Comparison of ENCODE assay signal across 8 cellular contexts in genomic region chr4:88369180-88369812, GRCh38. TPM values are rescaled to one million over a fixed set of nuclear protein-coding genes. Genes with fewer than 3 reads are reported as not detected.
DNase-seq lines count a peak whose midpoint lies in the region; FAIRE-seq and TF ChIP-seq lines count a peak whose summit lies in the region.
"Not testable (repeated sequence)": the region's sequence is repeated elsewhere in the genome, so short reads cannot be mapped to it uniquely, and the experiment has no call there.

No MANE protein-coding gene starts in this region.

- DNase-seq in HT-29 (ENCODE audit: low spot score) = peak; percentile 62
- peak; percentile 31 for DNase-seq in NOMO-1 treated with DMSO at 0.1 percent for 48 hours (lab: John Stamatoyannopoulos, UW; ENCODE audit: unreplicated experiment)
- DNase-seq in H1 (ENCODE audit: low read depth in 1 of 2, low spot score in 2 of 2) = peak in 1 of 2 experiments; percentile 42
- DNase-seq in inferior parietal cortex (ENCODE audit: extremely low spot score) = peak; percentile 61
- peak; percentile 59 for DNase-seq in osteocyte (ENCODE audit: extremely low spot score, unreplicated experiment)

- H2AFZ ChIP-seq in H1 (ENCODE audit: low read length) = peak overlapping the region; percentile 75; the same call in 1 of the 2 replicates

- not testable (repeated sequence) for H3K9me3 Mint-ChIP-seq in osteocyte (ENCODE audit: unreplicated experiment)

- not testable (repeated sequence) for H3K23me2 ChIP-seq in H1 (ENCODE audit: low read depth, low read length)

- not testable (repeated sequence) for H3K14ac ChIP-seq in H1 (ENCODE audit: insufficient read length)

- POLR2A ChIA-PET in H1 (lab: Charles Lee; ENCODE audit: partially characterized antibody) = interaction anchor here (1.0 kb wide), 1 partner anchor 9 kb away, joined by 3 read pairs; the partner anchor contains the start of gene HERC6

- H3K4me3 Mint-ChIP-seq in osteocyte (ENCODE audit: unreplicated experiment) = not testable (repeated sequence)

- H3K4me2 ChIP-seq in DOHH2 (ENCODE audit: low read length); H1 (ENCODE audit: insufficient read depth in 1 of 2, low read depth in 2 of 2, low read length in 2 of 2): not testable (repeated sequence)

- CTCF ChIA-PET in H1 (lab: Charles Lee; ENCODE audit: partially characterized antibody) = interaction anchor here (0.6 to 5.0 kb wide), 33 partner anchors 8 to 314 kb away, joined by 3 to 35 read pairs (median 4); partner anchors contain the start of genes HERC5 and HERC6

- TF ChIP-seq CTCF in 22Rv1 (IDR thresholded peaks at IDR 0.05) = peak; percentile 83
- TF ChIP-seq CTCF in DOHH2 (IDR thresholded peaks at IDR 0.05; ENCODE audit: low read depth, low read length, poor library complexity, severe bottlenecking) = peak; percentile 60
- peak; percentile 42 for TF ChIP-seq CTCF in WI38 (IDR thresholded peaks at IDR 0.05; ENCODE audit: low read depth, low read length)
- peak in 2 of 3 experiments; percentile 40 to 49; a peak in 2 of 4 replicates for TF ChIP-seq CTCF in H1 (IDR thresholded peaks at IDR 0.05; ENCODE audit: control extremely low read depth in 1 of 3, insufficient read depth in 1 of 3, low read depth in 1 of 3, low read length in 3 of 3)
- TF ChIP-seq CTCF in osteocyte (IDR thresholded peaks at IDR 0.05) = peak; percentile 66

- not testable (repeated sequence) for H3K36me3 ChIP-seq in DOHH2 (ENCODE audit: control insufficient read depth, low read length); H1 (ENCODE audit: control insufficient read depth in 2 of 4, insufficient read depth in 4 of 4, low read length in 3 of 4)

- H3K56ac ChIP-seq in H1 (replicated peaks; ENCODE audit: insufficient read length, low read depth, low read length) = not testable (repeated sequence)

- H3K4me1 ChIP-seq in DOHH2 (ENCODE audit: control insufficient read depth, low read length); H1 (replicated peaks in 1 of 4; ENCODE audit: control insufficient read depth in 3 of 4, insufficient read depth in 4 of 4, low read length in 3 of 4): not testable (repeated sequence)

- not testable (repeated sequence) for H3K9ac ChIP-seq in H1 (replicated peaks in 1 of 4; ENCODE audit: extremely low read depth in 1 of 4, low read depth in 3 of 4, low read length in 3 of 4)

- not testable (repeated sequence) for H3K9me2 ChIP-seq in DOHH2 (replicated peaks; ENCODE audit: control insufficient read depth, low read length)

- H2BK120ac ChIP-seq in H1 (replicated peaks; ENCODE audit: low read depth, low read length) = not testable (repeated sequence)

- not testable (repeated sequence) for H4K5ac ChIP-seq in H1 (ENCODE audit: insufficient read length, low read depth, low read length)

- not testable (repeated sequence) for H2BK20ac ChIP-seq in H1 (ENCODE audit: low read length)

- TF ChIP-seq EP300 in H1 (IDR thresholded peaks at IDR 0.05; ENCODE audit: borderline replicate concordance in 1 of 2, low read depth in 2 of 2, low read length in 2 of 2) = not testable (repeated sequence)

- H2BK15ac ChIP-seq in H1 (ENCODE audit: low read length) = not testable (repeated sequence)

- not testable (repeated sequence) for H3K4me1 Mint-ChIP-seq in osteocyte (ENCODE audit: unreplicated experiment)

- H3K4ac ChIP-seq in H1 (replicated peaks; ENCODE audit: insufficient read length, low read depth, low read length) = not testable (repeated sequence)

- not testable (repeated sequence) for H3K27ac ChIP-seq in 22Rv1; DOHH2 (ENCODE audit: low read depth, low read length); H1 (ENCODE audit: low read depth, low read length)

- H3K79me2 ChIP-seq in DOHH2 (ENCODE audit: control insufficient read depth, low read length); H1 (ENCODE audit: control insufficient read depth in 1 of 2, insufficient read depth in 2 of 2, low read length in 2 of 2): not testable (repeated sequence)

- H3K27me3 ChIP-seq in DOHH2 (ENCODE audit: control insufficient read depth, low read length); H1 (replicated peaks in 1 of 4; ENCODE audit: control insufficient read depth in 3 of 4, extremely low read depth in 1 of 4, insufficient read depth in 3 of 4, low read length in 3 of 4): not testable (repeated sequence)

- not testable (repeated sequence) for H2AK5ac ChIP-seq in H1 (ENCODE audit: low read depth, low read length)

- H2BK12ac ChIP-seq in H1 (ENCODE audit: low read depth, low read length) = not testable (repeated sequence)

- not testable (repeated sequence) for H3K9me3 ChIP-seq in DOHH2 (ENCODE audit: control insufficient read depth, insufficient read depth, low read length); H1 (ENCODE audit: insufficient read depth in 2 of 2, low read depth in 1 of 2, low read length in 1 of 2)

- WGBS in H1 (ENCODE audit: extremely low coverage in 1 of 2, insufficient coverage in 1 of 2, insufficient read length in 1 of 2, insufficient replicate concordance in 2 of 2, low coverage in 1 of 2, low lambda C conversion rate in 2 of 2, missing lambda C conversion rate in 1 of 2), 2 experiments = 91% methylated on average over 7 of the region's 7 CpGs; no CpG with 5 or more reads in 1 of the 2 experiments

- H3K23ac ChIP-seq in H1 (ENCODE audit: insufficient read length) = not testable (repeated sequence)

- peaks cover 26% of the 10 kb centered on the region for H3K27me3 Mint-ChIP-seq in osteocyte (ENCODE audit: unreplicated experiment)

- not testable (repeated sequence) for H3K36me3 Mint-ChIP-seq in osteocyte (ENCODE audit: unreplicated experiment)

- not testable (repeated sequence) for H4K8ac ChIP-seq in H1 (ENCODE audit: extremely low read depth, insufficient read depth, low read length)

- not testable (repeated sequence) for H3F3A ChIP-seq in DOHH2 (ENCODE audit: control insufficient read depth, insufficient read depth)

- not testable (repeated sequence) for H3K18ac ChIP-seq in H1 (ENCODE audit: extremely low read depth, low read length)

- not testable (repeated sequence) for FAIRE-seq in H1 (lab: Jason Lieb, UNC)

- not testable (repeated sequence) for H2BK5ac ChIP-seq in H1 (ENCODE audit: low read depth, low read length)

- not testable (repeated sequence) for H3K4me3 ChIP-seq in DOHH2 (ENCODE audit: low read length); WI38 (ENCODE audit: low read depth, low read length); H1 (ENCODE audit: extremely low read depth in 1 of 4, insufficient read depth in 2 of 4, low read depth in 3 of 4, low read length in 4 of 4)

- H4K20me1 ChIP-seq in DOHH2 (ENCODE audit: control insufficient read depth, insufficient read depth, low read depth, low read length); H1 (replicated peaks in 1 of 2; ENCODE audit: control insufficient read depth in 1 of 2, insufficient read depth in 2 of 2, low read length in 2 of 2): not testable (repeated sequence)

- peak; percentile 62 to 63 for TF ChIP-seq RAD21 in H1 (IDR thresholded peaks at IDR 0.05 in 1 of 2, conservative IDR thresholded peaks at IDR 0.05 in 1 of 2; ENCODE audit: low read depth in 2 of 2, low read length in 2 of 2)

- TF ChIP-seq POLR2A in H1 (IDR thresholded peaks at IDR 0.05; ENCODE audit: control extremely low read depth in 1 of 2, low read depth in 2 of 2, low read length in 2 of 2) = not testable (repeated sequence)

- not testable (repeated sequence) for H4K91ac ChIP-seq in H1 (replicated peaks; ENCODE audit: insufficient read length, low read length)

- H3K27ac Mint-ChIP-seq in osteocyte (ENCODE audit: unreplicated experiment) = not testable (repeated sequence)

- not testable (repeated sequence) for H3K79me1 ChIP-seq in H1 (ENCODE audit: low read depth, low read length)

RNA-seq across cellular contexts. Expression of gene HERC6, which starts 9.4 kb away (rescaled TPM):
- total RNA-seq in HT-29 (2014; rRNA removed; shearing (Covaris generic)) = 9.5 and 12.8 TPM in 2 replicates
- 3.8 and 4.4 TPM in 2 replicates for total RNA-seq in H1 (2021; fragmentation: NEBNext Ultra II Directional; extraction: Animal tissue kit (Norgen Biotek cat#: 25700))
- polyA plus RNA-seq in H1 (2011; rRNA removed) = 3.2 and 3.7 TPM in 2 replicates
- 3.8 TPM for polyA plus RNA-seq in H1 (2011; cell fraction: cytosol; rRNA removed)
- 6.5 TPM for polyA plus RNA-seq in H1 (2011; cell fraction: nucleus; rRNA removed)
- polyA plus RNA-seq in H1 (2012, experiment 1 of 2) = 3.4 to 5.2 TPM (median 4.3 TPM) in 4 replicates
- 0.33 TPM for polyA plus RNA-seq in H1 (2012, experiment 2 of 2)
- 2.9 TPM for polyA plus RNA-seq in H1 (2013, experiment 1 of 2)
- polyA plus RNA-seq in H1 (2013, experiment 2 of 2) = 2.2 TPM
- polyA minus RNA-seq in H1 (2011; rRNA and poly(A)+ RNA removed) = 20.2 and 28.7 TPM in 2 replicates
- polyA minus RNA-seq in H1 (2011; cell fraction: cytosol; rRNA and poly(A)+ RNA removed) = 2.3 TPM
- polyA minus RNA-seq in H1 (2011; cell fraction: nucleus; rRNA and poly(A)+ RNA removed) = 10.7 TPM
- total RNA-seq in osteocyte = 2.3 and 2.8 TPM in 2 replicates
